Comparison of ENCODE assay signal across 1 cellular context in the genomic region with DNA sequence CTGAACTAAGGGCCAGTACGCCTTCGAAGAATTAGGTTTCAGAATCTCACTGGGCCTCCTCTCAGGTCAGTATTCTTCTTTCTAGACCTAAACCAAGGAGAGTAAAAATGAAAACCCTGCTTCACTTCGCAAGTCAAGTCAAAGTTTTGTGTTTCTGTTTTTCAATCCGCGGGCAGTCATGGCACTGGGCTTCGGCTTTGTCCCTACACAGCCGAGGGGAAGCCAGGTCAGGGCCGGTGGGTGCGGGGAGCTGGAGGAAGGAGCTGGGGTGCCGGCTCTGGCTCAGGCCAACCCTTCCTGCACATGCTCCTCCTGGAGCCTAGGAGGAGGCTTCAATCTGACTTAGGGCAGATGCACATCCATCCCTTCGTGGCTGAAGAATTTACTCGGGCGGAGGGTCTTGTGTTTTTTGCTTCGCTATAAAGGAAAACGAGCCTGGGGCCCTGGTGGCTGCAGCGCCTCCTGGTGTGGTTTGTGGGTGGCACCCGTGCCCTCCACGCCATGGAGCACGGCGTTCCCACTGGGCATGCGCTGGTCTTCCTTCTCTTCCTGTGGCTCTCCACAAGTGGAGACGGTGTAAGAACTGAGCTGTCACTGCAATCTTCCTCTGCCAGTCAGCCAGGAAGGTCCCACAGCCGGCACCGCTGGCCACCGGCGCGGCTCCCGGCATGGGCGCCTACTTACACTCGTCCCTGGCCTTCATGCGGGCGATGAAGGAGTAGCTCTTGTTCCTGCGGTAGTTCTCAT.
TF ChIP-seq lines count a peak whose summit lies in the region.

No MANE protein-coding gene starts in this region.

TF ChIP-seq in endothelial cell of umbilical vein, 7 proteins besides CTCF, POLR2A, EP300 and RAD21:
- TF ChIP-seq GATA2 (IDR thresholded peaks at IDR 0.05; ENCODE audit: insufficient read depth, insufficient read length, low read depth, low read length) (no peak), EZH2 (IDR thresholded peaks at IDR 0.05; ENCODE audit: borderline replicate concordance, low read depth, low read length, severe bottlenecking) (no peak), FOS (IDR thresholded peaks at IDR 0.05; ENCODE audit: borderline replicate concordance, insufficient read depth, low read length) (no peak), JUN (IDR thresholded peaks at IDR 0.05; ENCODE audit: borderline replicate concordance, insufficient read depth, insufficient read length, low read depth) (no peak), MAX (IDR thresholded peaks at IDR 0.05; ENCODE audit: insufficient read depth, insufficient read length) (no peak), MYC (IDR thresholded peaks at IDR 0.05; ENCODE audit: low read depth, low read length) (no peak)
